In genomic region chr4:40909363-40909876, GRCh38 we compare ENCODE assay signal across 8 cellular contexts.
DNase-seq lines count a peak whose midpoint lies in the region; ATAC-seq lines count a peak whose summit lies in the region.

No MANE protein-coding gene starts in this region.

- ATAC-seq in GM21526 (IDR thresholded peaks at IDR 0.05; ENCODE audit: low FRiP score, unreplicated experiment): no peak

- DNase-seq in DMS79 treated with DMSO at 0.1 percent for 48 hours (lab: John Stamatoyannopoulos, UW) (peak; percentile 11), NCI-H1436 treated with DMSO at 0.1 percent for 48 hours (lab: John Stamatoyannopoulos, UW) (peak; percentile 57), non-pigmented ciliary epithelial cell (ENCODE audit: low read depth) (peak; percentile 67), CD1c-positive myeloid dendritic cell (ENCODE audit: extremely low spot score) (no peak), GOT3 (lab: John Stamatoyannopoulos, UW) (no peak), NCI-H526 (lab: John Stamatoyannopoulos, UW) (no peak)

- no peaks in the 10 kb centered on the region for H3K9me3 Mint-ChIP-seq in activated naive CD8-positive, alpha-beta T cell (ENCODE audit: low read depth)

- H3K4me1 Mint-ChIP-seq in activated naive CD8-positive, alpha-beta T cell (ENCODE audit: low read depth): peaks cover 27% of the 10 kb centered on the region

- H3K36me3 Mint-ChIP-seq in activated naive CD8-positive, alpha-beta T cell: no peaks in the 10 kb centered on the region

- H3K27me3 Mint-ChIP-seq in activated naive CD8-positive, alpha-beta T cell: no peaks in the 10 kb centered on the region

- peak overlapping the region; percentile 97 for H3K27ac Mint-ChIP-seq in activated naive CD8-positive, alpha-beta T cell

- peak overlapping the region; percentile 67 for H3K4me3 Mint-ChIP-seq in activated naive CD8-positive, alpha-beta T cell

Comparison
In these comparisons a context has a peak if more than half of its experiments do, and no peak if none do; other contexts are left out.
1. DNase-seq: peak in DMS79 treated with DMSO at 0.1 percent for 48 hours (single experiment), NCI-H1436 treated with DMSO at 0.1 percent for 48 hours (single experiment) and non-pigmented ciliary epithelial cell (single experiment); none in CD1c-positive myeloid dendritic cell (single experiment), GOT3 (single experiment) and NCI-H526 (0 of 2).